In genomic region chr2:237669628-237670351, GRCh38 we compare ENCODE assay signal across 8 cellular contexts. TPM values are rescaled to one million over a fixed set of nuclear protein-coding genes. Genes with fewer than 3 reads are reported as not detected.
DNase-seq lines count a peak whose midpoint lies in the region; ATAC-seq and TF ChIP-seq lines count a peak whose summit lies in the region.

No MANE protein-coding gene starts in this region.

- H2AK5ac ChIP-seq in trophoblast cell (ENCODE audit: low read length), result no peak overlapping the region

- ATAC-seq in HG02759 (IDR thresholded peaks at IDR 0.05; ENCODE audit: unreplicated experiment), result peak; percentile 52
- peak; percentile 77 to 82 (median 79) for ATAC-seq in psoas muscle
- no peak for ATAC-seq in activated naive CD4-positive, alpha-beta T cell treated with anti-CD3 and anti-CD28 coated beads, Interleukin-2, amount 50 U/mL, for 72 hours

- no peak overlapping the region for H2AFZ ChIP-seq in fibroblast of lung (ENCODE audit: low read length)
- H2AFZ ChIP-seq in PC-9, result no peak overlapping the region
- H2AFZ ChIP-seq in trophoblast cell (ENCODE audit: insufficient read depth, low read length, poor library complexity), result no peak overlapping the region

- no peaks in the 10 kb centered on the region for H3K36me3 Mint-ChIP-seq in activated naive CD4-positive, alpha-beta T cell treated with anti-CD3 and anti-CD28 coated beads, Interleukin-2, amount 50 U/mL, for 72 hours

- H3K4ac ChIP-seq in trophoblast cell (ENCODE audit: low read depth, low read length), result no peak overlapping the region

- no peaks in the 10 kb centered on the region for H3K79me2 ChIP-seq in fibroblast of lung (ENCODE audit: control insufficient read depth, insufficient read depth, low read length)
- H3K79me2 ChIP-seq in PC-9 (ENCODE audit: low read depth), result no peaks in the 10 kb centered on the region
- no peaks in the 10 kb centered on the region for H3K79me2 ChIP-seq in trophoblast cell (ENCODE audit: control insufficient read depth, insufficient read depth, low read length, poor library complexity)

- H3K9me3 Mint-ChIP-seq in activated naive CD4-positive, alpha-beta T cell treated with anti-CD3 and anti-CD28 coated beads, Interleukin-2, amount 50 U/mL, for 72 hours, result no peaks in the 10 kb centered on the region

- peak overlapping the region; percentile 52 for H3K9ac ChIP-seq in fibroblast of lung (ENCODE audit: insufficient read depth, low read length)
- no peak overlapping the region for H3K9ac ChIP-seq in trophoblast cell (ENCODE audit: low read length)

- no peak overlapping the region for H4K91ac ChIP-seq in trophoblast cell (ENCODE audit: low read depth, low read length)

- H3K9me3 ChIP-seq in fibroblast of lung (ENCODE audit: control insufficient read depth, insufficient read depth, low read depth, low read length), result no peaks in the 10 kb centered on the region
- no peaks in the 10 kb centered on the region for H3K9me3 ChIP-seq in psoas muscle
- no peaks in the 10 kb centered on the region for H3K9me3 ChIP-seq in PC-9 (ENCODE audit: insufficient read depth, low read depth)
- H3K9me3 ChIP-seq in trophoblast cell (ENCODE audit: insufficient read depth, low read depth, low read length), result no peaks in the 10 kb centered on the region

- TF ChIP-seq CTCF in fibroblast of lung (conservative IDR thresholded peaks at IDR 0.05 in 1 of 2, IDR thresholded peaks at IDR 0.05 in 1 of 2; ENCODE audit: low read depth in 1 of 2, low read length in 2 of 2), result no peak
- TF ChIP-seq CTCF in psoas muscle (IDR thresholded peaks at IDR 0.05), result no peak
- TF ChIP-seq CTCF in PC-9 (conservative IDR thresholded peaks at IDR 0.05), result no peak

- H3K4me1 ChIP-seq in fibroblast of lung (ENCODE audit: control insufficient read depth, extremely low read depth, insufficient read depth, low read length) (peaks cover 24% of the 10 kb centered on the region), psoas muscle (peaks cover 51% of the 10 kb centered on the region), PC-9 (replicated peaks; ENCODE audit: insufficient read depth) (no peaks in the 10 kb centered on the region), trophoblast cell (ENCODE audit: control insufficient read depth in 1 of 2, insufficient read depth in 2 of 2, low read length in 2 of 2) (peaks cover 2% of the 10 kb centered on the region in 2 experiments)

- H2BK12ac ChIP-seq in trophoblast cell (ENCODE audit: low read length), result no peak overlapping the region

- no TSS peak for BruUV-seq in PC-9 (replicated peaks; lab: Mats Ljungman, UMichigan)

- H4K20me1 ChIP-seq in fibroblast of lung (ENCODE audit: control insufficient read depth, extremely low read depth, insufficient read depth, low read length) (no peaks in the 10 kb centered on the region), PC-9 (ENCODE audit: insufficient read depth) (no peaks in the 10 kb centered on the region)

- H3K14ac ChIP-seq in trophoblast cell (ENCODE audit: low read length), result no peak overlapping the region

- no peaks in the 10 kb centered on the region for H3K9me2 ChIP-seq in PC-9 (ENCODE audit: insufficient read depth)

- H2BK5ac ChIP-seq in trophoblast cell (ENCODE audit: low read depth, low read length, poor library complexity), result no peak overlapping the region

- peak overlapping the region; percentile 88 for H3K27ac ChIP-seq in fibroblast of lung (ENCODE audit: insufficient read depth, low read length)
- H3K27ac ChIP-seq in psoas muscle, result peak overlapping the region; percentile 93
- no peak overlapping the region for H3K27ac ChIP-seq in PC-9
- H3K27ac ChIP-seq in trophoblast cell (ENCODE audit: low read depth, low read length), result no peak overlapping the region

- H3K18ac ChIP-seq in trophoblast cell (ENCODE audit: low read length), result no peak overlapping the region

- POLR2A ChIA-PET in PC-9 (lab: Charles Lee; ENCODE audit: unreplicated experiment), result interaction anchor here (0.7 kb wide), 1 partner anchor 27 kb away, joined by 3 read pairs; no protein-coding TSS in a partner anchor

- no peak overlapping the region for H4K8ac ChIP-seq in trophoblast cell (ENCODE audit: low read depth, low read length)

- H3K27me3 ChIP-seq in fibroblast of lung (ENCODE audit: control insufficient read depth, insufficient read depth, low read length) (no peaks in the 10 kb centered on the region), psoas muscle (ENCODE audit: insufficient read depth in 3 of 3, low read length in 2 of 3) (no peaks in the 10 kb centered on the region), PC-9 (ENCODE audit: insufficient read depth, low read depth) (no peaks in the 10 kb centered on the region), trophoblast cell (ENCODE audit: insufficient read depth, low read length) (no peaks in the 10 kb centered on the region)

- 18 to 37% (median 19%) methylated on average over 21 of the region's 21 CpGs for WGBS in psoas muscle, 3 donors
- WGBS in trophoblast cell (ENCODE audit: extremely low coverage, insufficient coverage, insufficient read length), result no CpG with 5 or more reads among the region's 21 CpGs

- CTCF ChIA-PET in PC-9 (lab: Charles Lee), result no interaction called here

- H3K36me3 ChIP-seq in fibroblast of lung (ENCODE audit: control insufficient read depth, insufficient read depth, low read length), result no peaks in the 10 kb centered on the region
- no peaks in the 10 kb centered on the region for H3K36me3 ChIP-seq in psoas muscle (ENCODE audit: insufficient read depth in 1 of 2, low read depth in 1 of 2)
- no peaks in the 10 kb centered on the region for H3K36me3 ChIP-seq in PC-9 (ENCODE audit: low read depth)
- peaks cover 2 to 3% of the 10 kb centered on the region in 2 experiments for H3K36me3 ChIP-seq in trophoblast cell (ENCODE audit: control insufficient read depth in 1 of 2, insufficient read depth in 2 of 2, low read length in 2 of 2)

- H3K23ac ChIP-seq in trophoblast cell (ENCODE audit: low read length), result no peak overlapping the region

- peak; percentile 98 for DNase-seq in EL
- DNase-seq in NCI-H524 treated with DMSO at 0.1 percent for 48 hours (lab: John Stamatoyannopoulos, UW), result peak; percentile 91
- DNase-seq in fibroblast of lung (ENCODE audit: low read depth in 2 of 2), result peak; percentile 97 to 100
- DNase-seq in psoas muscle, result peak; percentile 78 to 79
- no peak for DNase-seq in activated naive CD4-positive, alpha-beta T cell treated with anti-CD3 and anti-CD28 coated beads, Interleukin-2, amount 50 U/mL, for 72 hours (ENCODE audit: low spot score in 2 of 2)
- DNase-seq in PC-9, result no peak
- no peak for DNase-seq in trophoblast cell

- no peak overlapping the region for H2BK120ac ChIP-seq in trophoblast cell (ENCODE audit: insufficient read depth, low read length, poor library complexity)

- H3K27ac Mint-ChIP-seq in activated naive CD4-positive, alpha-beta T cell treated with anti-CD3 and anti-CD28 coated beads, Interleukin-2, amount 50 U/mL, for 72 hours, result no peak overlapping the region

- peak overlapping the region; percentile 47 for H3K4me2 ChIP-seq in fibroblast of lung (ENCODE audit: extremely low read depth, insufficient read depth, low read length)
- no peak overlapping the region for H3K4me2 ChIP-seq in PC-9
- H3K4me2 ChIP-seq in trophoblast cell (ENCODE audit: low read length), result no peak overlapping the region

- no peak overlapping the region for H3K4me3 ChIP-seq in fibroblast of lung (replicated peaks in 1 of 4; ENCODE audit: control extremely low read depth in 1 of 4, insufficient read depth in 1 of 4, low read depth in 3 of 4, low read length in 4 of 4)
- H3K4me3 ChIP-seq in psoas muscle, result peak overlapping the region; percentile 20
- no peak overlapping the region for H3K4me3 ChIP-seq in PC-9
- H3K4me3 ChIP-seq in trophoblast cell (ENCODE audit: low read depth, low read length), result no peak overlapping the region

- no peaks in the 10 kb centered on the region for H3F3A ChIP-seq in PC-9 (ENCODE audit: insufficient read depth, low read depth)

- H3K79me1 ChIP-seq in trophoblast cell (ENCODE audit: low read length), result no peaks in the 10 kb centered on the region

- intact Hi-C loops in psoas muscle (cut with DNase I) (loop anchor here in 1 of 2 donors (5.0 kb wide), 1 partner anchor 72 kb away; no protein-coding TSS in a partner anchor), PC-9 (cut with micrococcal nuclease; ENCODE audit: unreplicated experiment) (no loop called here)

- no peak overlapping the region for H4K12ac ChIP-seq in trophoblast cell (ENCODE audit: low read depth, low read length)

RNA-seq across cellular contexts. Expression of gene LRRFIP1, which starts 42.4 kb away (rescaled TPM):
- total RNA-seq in fibroblast of lung, result 37.0 and 58.1 TPM in 2 replicates
- 85.9 and 113 TPM in 2 replicates for polyA plus RNA-seq in fibroblast of lung
- 74.2 and 102 TPM in 2 replicates for polyA plus RNA-seq in fibroblast of lung (2012)
- 9.6 and 10.0 TPM in 2 replicates for polyA minus RNA-seq in fibroblast of lung (ENCODE audit: low replicate concordance)
- 100 to 1,000 TPM in 1 of 4 donors, 10 to 100 TPM in 3; 91.9 to 108 (median 93.4) TPM for total RNA-seq in psoas muscle
- polyA plus RNA-seq in psoas muscle, result 10 to 100 TPM; 42.3 to 62.6 (median 50.4) TPM
- 100 to 1,000 TPM; 190 to 193 TPM for total RNA-seq in activated naive CD4-positive, alpha-beta T cell treated with anti-CD3 and anti-CD28 coated beads, Interleukin-2, amount 50 U/mL, for 72 hours
- total RNA-seq in PC-9 (2021), result 221 and 238 TPM in 2 replicates
- polyA plus RNA-seq in trophoblast cell (2013), result 51.0 and 58.1 TPM in 2 replicates

Comparison
In these comparisons a context has a peak if more than half of its experiments do, and no peak if none do; other contexts are left out.
1. DNase-seq: peak in EL (single experiment), NCI-H524 treated with DMSO at 0.1 percent for 48 hours (single experiment), fibroblast of lung (2 of 2) and psoas muscle (2 of 2); none in activated naive CD4-positive, alpha-beta T cell treated with anti-CD3 and anti-CD28 coated beads, Interleukin-2, amount 50 U/mL, for 72 hours (0 of 2), PC-9 (0 of 2) and trophoblast cell (0 of 2).
2. ATAC-seq: peak in HG02759 (single experiment) and psoas muscle (4 of 4); none in activated naive CD4-positive, alpha-beta T cell treated with anti-CD3 and anti-CD28 coated beads, Interleukin-2, amount 50 U/mL, for 72 hours (0 of 2).
3. H3K27ac ChIP-seq: peak in fibroblast of lung (single experiment) and psoas muscle (single experiment); none in PC-9 (single experiment) and trophoblast cell (single experiment).